Comparison of ENCODE assay signal across 9 cellular contexts in the genomic region with DNA sequence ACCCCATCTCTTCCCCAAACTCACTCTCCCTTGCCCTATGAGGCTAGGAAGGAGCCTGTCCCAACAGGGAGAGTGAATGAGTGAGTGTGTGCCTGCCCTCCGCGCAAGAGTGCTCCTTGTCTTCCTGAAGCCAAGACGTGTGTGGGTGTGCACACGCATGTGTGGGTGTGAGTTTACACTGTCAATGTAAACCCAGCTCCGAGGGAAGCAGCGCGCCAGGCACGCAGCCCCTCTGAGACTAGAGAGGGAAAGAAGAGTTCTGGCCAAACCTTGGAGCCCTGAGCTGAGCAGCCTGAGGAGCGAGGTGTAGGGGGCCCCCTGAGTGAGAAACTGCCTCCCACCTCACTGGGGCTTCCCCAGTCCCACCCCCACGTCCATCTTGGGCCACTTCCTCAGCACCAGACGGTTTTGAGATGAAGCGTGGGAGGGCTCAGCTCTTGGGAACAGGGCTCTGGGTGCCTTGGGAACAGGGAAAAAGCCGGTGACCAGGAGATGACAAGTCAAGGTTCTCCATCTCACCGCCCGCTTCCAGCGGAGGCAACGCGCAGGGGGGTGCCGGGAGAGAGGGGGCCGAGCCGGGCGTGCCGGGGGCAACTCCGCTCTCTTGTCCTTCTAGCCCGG. TPM values are rescaled to one million over a fixed set of nuclear protein-coding genes. Genes with fewer than 3 reads are reported as not detected.
DNase-seq lines count a peak whose midpoint lies in the region; ATAC-seq, FAIRE-seq and TF ChIP-seq lines count a peak whose summit lies in the region.
"Had no signal": no experiment of that assay in that cellular context is flagged by ENCODE, and none has a peak within 500 bp of the region (broad histone marks: within the 10 kb centered on the region; RNA-seq: fewer than 3 reads in every experiment).

No MANE protein-coding gene starts in this region.

- H3K9me3 Mint-ChIP-seq in stimulated activated effector memory CD8-positive, alpha-beta T cell treated with anti-CD3 and anti-CD28 coated beads, Interleukin-12 subunit alpha, Interleukin-12 subunit beta, amount 100 ng/mL, for 72 hours, result no peaks in the 10 kb centered on the region

- no peaks in the 10 kb centered on the region for H3K9me3 ChIP-seq in HUES48 (ENCODE audit: control insufficient read depth, insufficient read depth, low read length)

- FAIRE-seq in bronchial epithelial cell (lab: Jason Lieb, UNC) (no peak), GM12892 (lab: Jason Lieb, UNC) (no peak)

- H3K4me3 Mint-ChIP-seq in stimulated activated effector memory CD8-positive, alpha-beta T cell treated with anti-CD3 and anti-CD28 coated beads, Interleukin-12 subunit alpha, Interleukin-12 subunit beta, amount 100 ng/mL, for 72 hours, result peak overlapping the region; percentile 51

- H3K9ac ChIP-seq in HUES48 (ENCODE audit: low read depth, low read length), result no peak overlapping the region

- H3K36me3 ChIP-seq in HUES48 (ENCODE audit: control insufficient read depth, insufficient read depth, low read length) (no peaks in the 10 kb centered on the region), bronchial epithelial cell (ENCODE audit: control insufficient read depth, insufficient read depth, low read length) (no peaks in the 10 kb centered on the region)

- H3K27me3 ChIP-seq in HUES48 (ENCODE audit: control insufficient read depth, insufficient read depth, low read length), result peaks cover 66% of the 10 kb centered on the region
- no peaks in the 10 kb centered on the region for H3K27me3 ChIP-seq in bronchial epithelial cell (ENCODE audit: control insufficient read depth, insufficient read depth, low read length)

- peak overlapping the region; percentile 74 for H3K4me3 ChIP-seq in HUES48 (ENCODE audit: low read depth, low read length)
- H3K4me3 ChIP-seq in bronchial epithelial cell (ENCODE audit: low read depth, low read length), result peak overlapping the region; percentile 41

- TF ChIP-seq POLR2A in GM12892 (IDR thresholded peaks at IDR 0.05; ENCODE audit: low read depth, low read length), result no peak

- H3K4me1 ChIP-seq in HUES48 (ENCODE audit: control insufficient read depth, insufficient read depth, low read length), result peaks cover 56% of the 10 kb centered on the region

- no peak overlapping the region for H3K27ac Mint-ChIP-seq in stimulated activated effector memory CD8-positive, alpha-beta T cell treated with anti-CD3 and anti-CD28 coated beads, Interleukin-12 subunit alpha, Interleukin-12 subunit beta, amount 100 ng/mL, for 72 hours

- H3K36me3 Mint-ChIP-seq in stimulated activated effector memory CD8-positive, alpha-beta T cell treated with anti-CD3 and anti-CD28 coated beads, Interleukin-12 subunit alpha, Interleukin-12 subunit beta, amount 100 ng/mL, for 72 hours, result no peaks in the 10 kb centered on the region

- peaks cover 45% of the 10 kb centered on the region for H3K4me1 Mint-ChIP-seq in stimulated activated effector memory CD8-positive, alpha-beta T cell treated with anti-CD3 and anti-CD28 coated beads, Interleukin-12 subunit alpha, Interleukin-12 subunit beta, amount 100 ng/mL, for 72 hours

- no peak for ATAC-seq in stimulated activated effector memory CD8-positive, alpha-beta T cell treated with anti-CD3 and anti-CD28 coated beads, Interleukin-12 subunit alpha, Interleukin-12 subunit beta, amount 100 ng/mL, for 72 hours

- peak overlapping the region; percentile 14 for H3K27ac ChIP-seq in HUES48 (ENCODE audit: low read depth, low read length)

- DNase-seq in bronchial epithelial cell (ENCODE audit: low read depth), result peak; percentile 68
- peak; percentile 30 for DNase-seq in iPS-NIHi7 (ENCODE audit: extremely low spot score)
- no peak for DNase-seq in stimulated activated effector memory CD8-positive, alpha-beta T cell treated with anti-CD3 and anti-CD28 coated beads, Interleukin-12 subunit alpha, Interleukin-12 subunit beta, amount 100 ng/mL, for 72 hours (ENCODE audit: low spot score in 2 of 2)
- DNase-seq in COR-L47 (lab: John Stamatoyannopoulos, UW), result no peak
- no peak for DNase-seq in AML-193 (lab: John Stamatoyannopoulos, UW)
- no peak for DNase-seq in SHP77 treated with DMSO at 0.1 percent for 48 hours (lab: John Stamatoyannopoulos, UW)
- no peak for DNase-seq in GM12892 (ENCODE audit: insufficient read length)
- DNase-seq: amygdala had no signal

- TF ChIP-seq CTCF in bronchial epithelial cell (IDR thresholded peaks at IDR 0.05; ENCODE audit: insufficient read depth, low read length, severe bottlenecking), result no peak

RNA-seq across cellular contexts. Expression of gene MECOM, which starts 5.1 kb away (rescaled TPM):
- total RNA-seq in bronchial epithelial cell, result 7.6 and 10.6 TPM in 2 replicates
- not detected for polyA plus RNA-seq in GM12892 (2012; ENCODE audit: missing spikeins)

Comparison
In these comparisons a context has a peak if more than half of its experiments do, and no peak if none do; other contexts are left out.
1. DNase-seq: peak in bronchial epithelial cell (single experiment) and iPS-NIHi7 (single experiment); none in stimulated activated effector memory CD8-positive, alpha-beta T cell treated with anti-CD3 and anti-CD28 coated beads, Interleukin-12 subunit alpha, Interleukin-12 subunit beta, amount 100 ng/mL, for 72 hours (0 of 2), COR-L47 (single experiment), AML-193 (0 of 2), SHP77 treated with DMSO at 0.1 percent for 48 hours (single experiment) and GM12892 (single experiment).